Comparison of ENCODE assay signal across 10 cellular contexts in the genomic region with DNA sequence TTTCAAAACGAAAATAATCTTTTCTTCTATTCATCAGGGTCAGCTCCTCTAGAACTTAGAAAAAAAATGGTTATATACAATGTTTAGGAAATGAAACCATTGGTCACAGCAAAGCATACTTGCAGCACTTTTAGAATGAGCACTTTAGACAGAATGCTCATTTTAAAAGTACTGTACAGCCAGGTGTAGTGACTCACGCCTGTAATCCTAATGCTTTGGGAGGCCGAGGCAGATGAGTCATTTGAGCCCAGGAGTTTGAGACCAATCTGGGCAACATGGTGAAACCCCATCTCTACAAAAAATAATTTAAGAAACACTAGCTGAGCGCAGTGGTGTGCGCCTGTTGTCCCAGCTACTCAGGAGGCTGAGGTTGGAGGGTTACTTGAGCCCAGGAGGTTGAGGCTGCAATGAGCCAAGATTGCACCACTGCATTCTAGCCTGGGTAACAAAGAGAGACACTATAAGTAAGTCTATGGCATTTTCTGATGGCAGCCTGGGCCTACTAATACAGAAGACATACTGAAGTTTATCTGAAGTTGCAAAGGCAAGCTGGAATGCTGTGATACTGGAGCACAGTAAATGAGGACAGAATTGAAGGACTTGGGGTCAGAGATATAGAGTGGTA. TPM values are rescaled to one million over a fixed set of nuclear protein-coding genes. Genes with fewer than 3 reads are reported as not detected.
DNase-seq lines count a peak whose midpoint lies in the region; ATAC-seq and TF ChIP-seq lines count a peak whose summit lies in the region.
"Had no signal": no experiment of that assay in that cellular context is flagged by ENCODE, and none has a peak within 500 bp of the region (broad histone marks: within the 10 kb centered on the region; RNA-seq: fewer than 3 reads in every experiment).

No MANE protein-coding gene starts in this region.

- H3K4me3 Mint-ChIP-seq in Calu3 (ENCODE audit: low read depth, unreplicated experiment) (no peak overlapping the region), chondrocyte (ENCODE audit: unreplicated experiment) (no peak overlapping the region)
- H3K4me3 Mint-ChIP-seq: dendritic cell treated with granulocyte-macrophage colony-stimulating factor and Interleukin-4, amounts not matched to agents 40 ng/mL and 50 ng/mL, for 4 days had no signal

- POLR2A ChIA-PET in PC-3 (lab: Charles Lee; ENCODE audit: unreplicated experiment), result no interaction called here

- no peak overlapping the region for H2AFZ ChIP-seq in PC-3 (ENCODE audit: low read length)

- ATAC-seq in GM19025 (IDR thresholded peaks at IDR 0.05; ENCODE audit: low read depth, unreplicated experiment) (peak; percentile 87), HG02885 (IDR thresholded peaks at IDR 0.05; ENCODE audit: poor library complexity, unreplicated experiment) (peak; percentile 93), PC-3 (peak; percentile 70), Right ventricle myocardium superior (ENCODE audit: poor library complexity) (no peak)

- TF ChIP-seq CTCF in Calu3 (IDR thresholded peaks at IDR 0.05; ENCODE audit: unreplicated experiment), result no peak
- no peak for TF ChIP-seq CTCF in PC-3 (conservative IDR thresholded peaks at IDR 0.05; ENCODE audit: low read depth, low read length)
- TF ChIP-seq CTCF in chondrocyte (IDR thresholded peaks at IDR 0.05), result no peak

- H3K4me1 Mint-ChIP-seq in Calu3 (ENCODE audit: low read depth, unreplicated experiment) (peaks cover 17% of the 10 kb centered on the region), chondrocyte (ENCODE audit: low read depth) (peaks cover 7% of the 10 kb centered on the region)

- no peaks in the 10 kb centered on the region for H3K9me3 ChIP-seq in PC-3 (ENCODE audit: low read length)
- no peaks in the 10 kb centered on the region for H3K9me3 ChIP-seq in effector memory CD4-positive, alpha-beta T cell (ENCODE audit: control insufficient read depth, low read length)

- no peaks in the 10 kb centered on the region for H4K20me1 ChIP-seq in PC-3 (ENCODE audit: low read length)

- H3K79me2 ChIP-seq in PC-3 (ENCODE audit: low read length), result no peaks in the 10 kb centered on the region

- no peaks in the 10 kb centered on the region for H3K36me3 ChIP-seq in PC-3 (ENCODE audit: low read depth, low read length)
- H3K36me3 ChIP-seq in effector memory CD4-positive, alpha-beta T cell (ENCODE audit: control insufficient read depth, insufficient read depth, low read length), result no peaks in the 10 kb centered on the region

- no peak overlapping the region for H3K27ac Mint-ChIP-seq in Calu3 (ENCODE audit: unreplicated experiment)
- no peak overlapping the region for H3K27ac Mint-ChIP-seq in chondrocyte (ENCODE audit: unreplicated experiment)
- H3K27ac Mint-ChIP-seq: dendritic cell treated with granulocyte-macrophage colony-stimulating factor and Interleukin-4, amounts not matched to agents 40 ng/mL and 50 ng/mL, for 4 days had no signal

- no peaks in the 10 kb centered on the region for H3K9me2 ChIP-seq in PC-3 (replicated peaks; ENCODE audit: low read length)

- H3K9me3 Mint-ChIP-seq in Calu3 (ENCODE audit: low read depth, unreplicated experiment) (no peaks in the 10 kb centered on the region), chondrocyte (ENCODE audit: low read depth) (no peaks in the 10 kb centered on the region)
- H3K9me3 Mint-ChIP-seq: dendritic cell treated with granulocyte-macrophage colony-stimulating factor and Interleukin-4, amounts not matched to agents 40 ng/mL and 50 ng/mL, for 4 days had no signal

- intact Hi-C loops in Calu3 (cut with micrococcal nuclease; ENCODE audit: unreplicated experiment) (no loop called here), PC-3 (cut with micrococcal nuclease) (loop anchor here (2.0 kb wide), 1 partner anchor 41 kb away; no protein-coding TSS in a partner anchor), Right ventricle myocardium superior (cut with DNase I) (no loop called here)

- H3K4me2 ChIP-seq in PC-3 (ENCODE audit: low read length), result peak overlapping the region; percentile 21; the same call in 1 of the 2 replicates

- no peaks in the 10 kb centered on the region for H3K27me3 ChIP-seq in PC-3 (ENCODE audit: low read length)
- H3K27me3 ChIP-seq in effector memory CD4-positive, alpha-beta T cell (replicated peaks; ENCODE audit: control insufficient read depth, insufficient read depth, low read length, poor library complexity, severe bottlenecking), result no peaks in the 10 kb centered on the region

- H3K36me3 Mint-ChIP-seq in Calu3 (ENCODE audit: insufficient read depth, unreplicated experiment), result no peaks in the 10 kb centered on the region
- no peaks in the 10 kb centered on the region for H3K36me3 Mint-ChIP-seq in chondrocyte (ENCODE audit: low read depth)

- H3K27ac ChIP-seq in PC-3 (ENCODE audit: low read length), result 0 out of 2 replicates have a peak overlapping the region, but pooled peaks have one; percentile 6
- no peak overlapping the region for H3K27ac ChIP-seq in effector memory CD4-positive, alpha-beta T cell (ENCODE audit: insufficient read depth, low read length, poor library complexity, severe bottlenecking)
- H3K27ac ChIP-seq: VCaP had no signal

- H3F3A ChIP-seq in PC-3 (ENCODE audit: low read length, unreplicated experiment), result no peaks in the 10 kb centered on the region

- no peak overlapping the region for H3K9ac ChIP-seq in PC-3 (ENCODE audit: low read length)

- DNase-seq in Calu3, result peak; percentile 13
- DNase-seq in PC-3, result peak; percentile 73
- no peak for DNase-seq in AG08395 (ENCODE audit: low spot score)
- DNase-seq in chondrocyte (ENCODE audit: low spot score), result no peak
- DNase-seq in Right ventricle myocardium superior, result no peak
- no peak for DNase-seq in effector memory CD4-positive, alpha-beta T cell

- H3K4me1 ChIP-seq in PC-3 (ENCODE audit: insufficient read depth, low read length), result peaks cover 28% of the 10 kb centered on the region
- H3K4me1 ChIP-seq in effector memory CD4-positive, alpha-beta T cell (ENCODE audit: control insufficient read depth, insufficient read depth, low read length, poor library complexity, severe bottlenecking), result no peaks in the 10 kb centered on the region

- CTCF ChIA-PET in Calu3 (lab: Charles Lee) (no interaction called here), PC-3 (lab: Charles Lee) (no interaction called here)

- no peak overlapping the region for H3K4me3 ChIP-seq in PC-3 (ENCODE audit: low read length)
- no peak overlapping the region for H3K4me3 ChIP-seq in effector memory CD4-positive, alpha-beta T cell (ENCODE audit: insufficient read depth, low read depth, low read length, poor library complexity, severe bottlenecking)

- BruUV-seq in Calu3 (replicated peaks; lab: Mats Ljungman, UMichigan) (no TSS peak), PC-3 (replicated peaks; lab: Mats Ljungman, UMichigan) (no TSS peak)

- H3K27me3 Mint-ChIP-seq in Calu3 (ENCODE audit: unreplicated experiment) (no peaks in the 10 kb centered on the region), chondrocyte (ENCODE audit: low read depth) (no peaks in the 10 kb centered on the region)
- H3K27me3 Mint-ChIP-seq: dendritic cell treated with granulocyte-macrophage colony-stimulating factor and Interleukin-4, amounts not matched to agents 40 ng/mL and 50 ng/mL, for 4 days had no signal

RNA-seq across cellular contexts. Expression of gene ZNF326, which starts 48.9 kb away (rescaled TPM):
- 32.4 and 33.4 TPM in 2 replicates for total RNA-seq in Calu3 (2022)
- total RNA-seq in PC-3 (2014; rRNA removed), result 7.2 and 12.7 TPM in 2 replicates
- total RNA-seq in chondrocyte, result 17.9 to 30.0 TPM (median 19.3 TPM) in 3 replicates
- total RNA-seq in Right ventricle myocardium superior, result 16.3 TPM

Comparison
In these comparisons a context has a peak if more than half of its experiments do, and no peak if none do; other contexts are left out.
1. DNase-seq: peak in Calu3 (single experiment) and PC-3 (single experiment); none in AG08395 (single experiment), chondrocyte (single experiment), Right ventricle myocardium superior (single experiment) and effector memory CD4-positive, alpha-beta T cell (0 of 3).